In the genomic region with DNA sequence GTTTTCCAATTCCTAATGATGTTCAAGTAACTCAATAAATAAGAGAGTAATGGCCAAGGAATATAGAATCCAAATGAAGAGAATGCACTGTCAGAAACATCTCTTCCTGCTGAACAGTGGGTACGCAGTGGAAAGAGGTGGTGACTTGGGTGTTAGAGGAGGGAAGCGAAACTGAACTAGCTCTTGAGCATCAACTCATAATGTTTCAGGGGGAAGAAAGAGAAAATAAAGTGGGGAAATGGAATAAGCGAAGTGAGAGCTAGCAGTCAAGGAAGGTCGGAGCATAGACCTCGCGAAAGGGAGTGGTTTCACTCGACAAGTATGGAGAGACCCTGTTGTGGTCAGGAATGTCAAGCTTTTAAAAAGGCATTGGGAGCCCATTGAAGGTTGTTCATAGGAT, we compare ENCODE assay signal across 20 cellular contexts.
DNase-seq lines count a peak whose midpoint lies in the region; ATAC-seq and TF ChIP-seq lines count a peak whose summit lies in the region.
"Had no signal": no experiment of that assay in that cellular context is flagged by ENCODE, and none has a peak within 500 bp of the region (broad histone marks: within the 10 kb centered on the region; RNA-seq: fewer than 3 reads in every experiment).

No MANE protein-coding gene starts in this region.

- peaks cover 6% of the 10 kb centered on the region; the same call in 1 of the 2 replicates for H3K4me1 ChIP-seq in GM23338 (ENCODE audit: insufficient read depth)
- H3K4me1 ChIP-seq in mucosa of descending colon (ENCODE audit: low read depth) = no peaks in the 10 kb centered on the region
- no peaks in the 10 kb centered on the region for H3K4me1 ChIP-seq in tibial artery
- H3K4me1 ChIP-seq: suprapubic skin had no signal

- no peaks in the 10 kb centered on the region for H3K9me3 Mint-ChIP-seq in GM23338

- H3K27ac ChIP-seq in GM23338 (ENCODE audit: low read depth) (no peak overlapping the region), tibial artery (no peak overlapping the region)
- H3K27ac ChIP-seq: suprapubic skin had no signal

- no peaks in the 10 kb centered on the region for H3K27me3 Mint-ChIP-seq in GM23338 (ENCODE audit: insufficient read depth, low read depth, poor library complexity)

- intact Hi-C loops in mucosa of descending colon (cut with DNase I, micrococcal nuclease) = no loop called here
- intact Hi-C loops in tibial artery (cut with DNase I; ENCODE audit: low total_unique reads) = no loop called here

- H4K20me1 ChIP-seq in GM23338 (replicated peaks; ENCODE audit: insufficient read depth) = no peaks in the 10 kb centered on the region

- H3K4me3 ChIP-seq in GM23338 = no peak overlapping the region
- no peak overlapping the region for H3K4me3 ChIP-seq in mucosa of descending colon
- no peak overlapping the region for H3K4me3 ChIP-seq in tibial artery
- H3K4me3 ChIP-seq: K562, lung, suprapubic skin had no signal

- DNase-seq in GM23338 (ENCODE audit: low spot score) = no peak
- peak; percentile 20 for DNase-seq in germinal center (ENCODE audit: low spot score)
- no peak for DNase-seq in mucosa of descending colon
- no peak for DNase-seq in NCI-H1092 treated with DMSO at 0.1 percent for 48 hours (lab: John Stamatoyannopoulos, UW)
- no peak for DNase-seq in tibial artery
- DNase-seq: activated CD4-positive, alpha-beta T cell treated with anti-CD3 and anti-CD28 coated beads, Interleukin-2, amount 50 U/mL, for 1 hour; activated gamma-delta T cell treated with Interleukin-2 at 50 U/mL for 16 hours; CD8-positive, alpha-beta T cell; dermis blood vessel endothelial cell; hypothalamus; islet precursor cell; NCI-H1048; NCI-H2081 treated with DMSO at 0.1 percent for 48 hours; NCI-H510A treated with DMSO at 0.1 percent for 48 hours; right cardiac atrium had no signal

- TF ChIP-seq CTCF in GM23338 (conservative IDR thresholded peaks at IDR 0.05; ENCODE audit: low read depth in 2 of 2) = no peak
- no peak for TF ChIP-seq CTCF in mucosa of descending colon (IDR thresholded peaks at IDR 0.05)
- no peak for TF ChIP-seq CTCF in tibial artery (IDR thresholded peaks at IDR 0.05)

- H3K9me3 ChIP-seq in mucosa of descending colon (no peaks in the 10 kb centered on the region), tibial artery (no peaks in the 10 kb centered on the region)
- H3K9me3 ChIP-seq: suprapubic skin had no signal

- ATAC-seq in GM18520 (IDR thresholded peaks at IDR 0.05; ENCODE audit: unreplicated experiment) = peak; percentile 53
- no peak for ATAC-seq in GM23338
- peak; percentile 45 for ATAC-seq in HG03469 (IDR thresholded peaks at IDR 0.05; ENCODE audit: unreplicated experiment)
- no peak for ATAC-seq in mucosa of descending colon
- ATAC-seq: CD8-positive, alpha-beta T cell; K562; right cardiac atrium had no signal

- H3K4me1 Mint-ChIP-seq in GM23338 = peaks cover 12% of the 10 kb centered on the region; the same call in 2 of the 3 replicates

- no peak overlapping the region for H3K4me2 ChIP-seq in GM23338

- 0 out of 2 replicates have a peak overlapping the region, but pooled peaks have one; percentile 15 for H2AFZ ChIP-seq in GM23338

- H3K36me3 ChIP-seq in GM23338 (ENCODE audit: insufficient read depth) (no peaks in the 10 kb centered on the region), mucosa of descending colon (ENCODE audit: low read depth) (no peaks in the 10 kb centered on the region), tibial artery (no peaks in the 10 kb centered on the region)
- H3K36me3 ChIP-seq: suprapubic skin had no signal

- no peaks in the 10 kb centered on the region for H3K9me2 ChIP-seq in GM23338 (ENCODE audit: insufficient read depth)

- H3K27ac Mint-ChIP-seq in GM23338 = no peak overlapping the region
- H3K27ac Mint-ChIP-seq: CD8-positive, alpha-beta T cell had no signal

- no peaks in the 10 kb centered on the region for H3K36me3 Mint-ChIP-seq in GM23338 (ENCODE audit: low read depth)
- H3K36me3 Mint-ChIP-seq: CD8-positive, alpha-beta T cell had no signal

- no peaks in the 10 kb centered on the region for H3F3A ChIP-seq in GM23338 (replicated peaks; ENCODE audit: low read depth)

- no peaks in the 10 kb centered on the region for H3K79me2 ChIP-seq in GM23338 (replicated peaks; ENCODE audit: insufficient read depth)

- no peak overlapping the region for H3K4me3 Mint-ChIP-seq in GM23338
- H3K4me3 Mint-ChIP-seq: CD8-positive, alpha-beta T cell had no signal

- H3K27me3 ChIP-seq in GM23338 (ENCODE audit: insufficient read depth) (no peaks in the 10 kb centered on the region), tibial artery (no peaks in the 10 kb centered on the region)
- H3K27me3 ChIP-seq: suprapubic skin had no signal

TF ChIP-seq in GM23338, 12 proteins besides CTCF, POLR2A, EP300 and RAD21 (continues in another document):
- no peak for TF ChIP-seq ZNF331 (CRISPR knock-in tag; IDR thresholded peaks at IDR 0.05; ENCODE audit: low read depth)
- TF ChIP-seq NANOG (IDR thresholded peaks at IDR 0.05; ENCODE audit: borderline replicate concordance) = no peak
- no peak for TF ChIP-seq POLR2AphosphoS5 (IDR thresholded peaks at IDR 0.05; ENCODE audit: low read depth)
- TF ChIP-seq JUNB (IDR thresholded peaks at IDR 0.05; ENCODE audit: unreplicated experiment) = no peak
- TF ChIP-seq, protein P1, sequence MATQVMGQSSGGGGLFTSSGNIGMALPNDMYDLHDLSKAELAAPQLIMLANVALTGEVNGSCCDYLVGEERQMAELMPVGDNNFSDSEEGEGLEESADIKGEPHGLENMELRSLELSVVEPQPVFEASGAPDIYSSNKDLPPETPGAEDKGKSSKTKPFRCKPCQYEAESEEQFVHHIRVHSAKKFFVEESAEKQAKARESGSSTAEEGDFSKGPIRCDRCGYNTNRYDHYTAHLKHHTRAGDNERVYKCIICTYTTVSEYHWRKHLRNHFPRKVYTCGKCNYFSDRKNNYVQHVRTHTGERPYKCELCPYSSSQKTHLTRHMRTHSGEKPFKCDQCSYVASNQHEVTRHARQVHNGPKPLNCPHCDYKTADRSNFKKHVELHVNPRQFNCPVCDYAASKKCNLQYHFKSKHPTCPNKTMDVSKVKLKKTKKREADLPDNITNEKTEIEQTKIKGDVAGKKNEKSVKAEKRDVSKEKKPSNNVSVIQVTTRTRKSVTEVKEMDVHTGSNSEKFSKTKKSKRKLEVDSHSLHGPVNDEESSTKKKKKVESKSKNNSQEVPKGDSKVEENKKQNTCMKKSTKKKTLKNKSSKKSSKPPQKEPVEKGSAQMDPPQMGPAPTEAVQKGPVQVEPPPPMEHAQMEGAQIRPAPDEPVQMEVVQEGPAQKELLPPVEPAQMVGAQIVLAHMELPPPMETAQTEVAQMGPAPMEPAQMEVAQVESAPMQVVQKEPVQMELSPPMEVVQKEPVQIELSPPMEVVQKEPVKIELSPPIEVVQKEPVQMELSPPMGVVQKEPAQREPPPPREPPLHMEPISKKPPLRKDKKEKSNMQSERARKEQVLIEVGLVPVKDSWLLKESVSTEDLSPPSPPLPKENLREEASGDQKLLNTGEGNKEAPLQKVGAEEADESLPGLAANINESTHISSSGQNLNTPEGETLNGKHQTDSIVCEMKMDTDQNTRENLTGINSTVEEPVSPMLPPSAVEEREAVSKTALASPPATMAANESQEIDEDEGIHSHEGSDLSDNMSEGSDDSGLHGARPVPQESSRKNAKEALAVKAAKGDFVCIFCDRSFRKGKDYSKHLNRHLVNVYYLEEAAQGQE (IDR thresholded peaks at IDR 0.05; ENCODE audit: unreplicated experiment) = no peak
- TF ChIP-seq EZH2 (IDR thresholded peaks at IDR 0.05; ENCODE audit: low read depth, unreplicated experiment) = no peak
- no peak for TF ChIP-seq STAT1 (IDR thresholded peaks at IDR 0.05; ENCODE audit: unreplicated experiment)
- TF ChIP-seq CREB1 (CRISPR knock-in tag; IDR thresholded peaks at IDR 0.05; ENCODE audit: low read depth) = no peak
- TF ChIP-seq EZH2phosphoT487 (IDR thresholded peaks at IDR 0.05; ENCODE audit: unreplicated experiment) = no peak

Comparison
In these comparisons a context has a peak if more than half of its experiments do, and no peak if none do; other contexts are left out.
1. ATAC-seq: peak in GM18520 (single experiment) and HG03469 (single experiment); none in GM23338 (single experiment) and mucosa of descending colon (single experiment).